In genomic region chr7:28931565-28931964, GRCh38 we compare ENCODE assay signal across 9 cellular contexts. TPM values are rescaled to one million over a fixed set of nuclear protein-coding genes. Genes with fewer than 3 reads are reported as not detected.
"Had no signal": no experiment of that assay in that cellular context is flagged by ENCODE, and none has a peak within 500 bp of the region (broad histone marks: within the 10 kb centered on the region; RNA-seq: fewer than 3 reads in every experiment).

No MANE protein-coding gene starts in this region.

- DNase-seq: Karpas-422, KBM-7, KG1 had no signal

- H3K4me3 ChIP-seq: K562 had no signal

- ATAC-seq: K562 had no signal

- H3K9ac ChIP-seq: KMS-11 had no signal

- FAIRE-seq: HTR-8/SVneo, K562 had no signal

- H3K4me2 ChIP-seq: KMS-11 had no signal

- H3K27ac ChIP-seq: HL-60, KMS-11 had no signal

RNA-seq across cellular contexts. Expression of gene TRIL, which starts 26.6 kb away (rescaled TPM):
- total RNA-seq: HT1080, K562 had no signal
- polyA plus RNA-seq: IgD-negative memory B cell, K562 had no signal
